8 cellular contexts compared by ENCODE assay signal in the genomic region with DNA sequence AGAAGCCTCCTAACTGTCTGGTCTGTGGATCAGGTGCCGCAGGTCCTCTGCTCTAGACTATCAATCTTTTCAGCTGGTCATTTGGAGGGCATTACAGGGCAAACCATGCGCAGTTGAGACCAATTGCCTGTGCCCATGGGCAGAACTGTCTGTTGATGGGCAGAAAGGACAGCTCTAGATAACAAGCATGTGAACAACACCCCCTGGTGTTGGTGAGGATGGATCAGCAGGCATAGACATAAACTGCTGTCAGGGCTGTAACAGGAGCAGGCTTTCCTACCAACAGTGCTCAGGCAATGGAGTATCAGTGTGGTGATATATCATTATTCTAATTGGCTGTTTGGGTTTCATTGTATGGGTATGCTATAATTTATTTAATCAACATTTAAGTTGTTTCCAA.
DNase-seq lines count a peak whose midpoint lies in the region; ATAC-seq and TF ChIP-seq lines count a peak whose summit lies in the region.

No MANE protein-coding gene starts in this region.

- H3K36me3 ChIP-seq in left lung: no peaks in the 10 kb centered on the region

- no peaks in the 10 kb centered on the region for H3K4me1 ChIP-seq in left lung

- no peaks in the 10 kb centered on the region for H3K9me3 ChIP-seq in left lung

- peak; percentile 23 for DNase-seq in stimulated activated CD4-positive, alpha-beta T cell treated with anti-CD3 and anti-CD28 coated beads, Interleukin-1b, Interleukin-23, amount 100 ng/mL, for 48 hours
- no peak for DNase-seq in stimulated activated CD4-positive, alpha-beta T cell treated with anti-CD3 and anti-CD28 coated beads, Interleukin-4, amount 100 ng/mL, for 1 hour
- DNase-seq in NCI-H82 (lab: John Stamatoyannopoulos, UW) (peak; percentile 76), T47D (ENCODE audit: low read depth in 1 of 2, low spot score in 1 of 2) (peak; percentile 4 to 75), left lung (no peak)
- DNase-seq in activated CD8-positive, alpha-beta memory T cell treated with anti-CD3 and anti-CD28 coated beads for 24 hours: no peak

- TF ChIP-seq CTCF in left lung (IDR thresholded peaks at IDR 0.05): no peak

- intact Hi-C loops in left lung (cut with DNase I): no loop called here

- in situ Hi-C loops in T47D (cut with HindIII; ENCODE audit: low pct_unique_long_range_greater_than_20kb, low sequenced_read_pairs): no loop called here

- H3K27ac ChIP-seq in left lung: no peak overlapping the region

- ATAC-seq in HG02938 (IDR thresholded peaks at IDR 0.05; ENCODE audit: unreplicated experiment): peak; percentile 52
- ATAC-seq in left lung: peak; percentile 44
- ATAC-seq in HG03439 (IDR thresholded peaks at IDR 0.05; ENCODE audit: unreplicated experiment): no peak

- no peaks in the 10 kb centered on the region for H3K27me3 ChIP-seq in left lung

- H3K4me3 ChIP-seq in left lung: no peak overlapping the region

Comparison
In these comparisons a context has a peak if more than half of its experiments do, and no peak if none do; other contexts are left out.
1. DNase-seq: peak in stimulated activated CD4-positive, alpha-beta T cell treated with anti-CD3 and anti-CD28 coated beads, Interleukin-1b, Interleukin-23, amount 100 ng/mL, for 48 hours (single experiment), NCI-H82 (single experiment) and T47D (2 of 2); none in stimulated activated CD4-positive, alpha-beta T cell treated with anti-CD3 and anti-CD28 coated beads, Interleukin-4, amount 100 ng/mL, for 1 hour (single experiment), left lung (0 of 2) and activated CD8-positive, alpha-beta memory T cell treated with anti-CD3 and anti-CD28 coated beads for 24 hours (single experiment).